ENCODE assay signal across 1 cellular context in genomic region chr7:87482115-87482514, GRCh38.
TF ChIP-seq lines count a peak whose summit lies in the region.

No MANE protein-coding gene starts in this region.

TF ChIP-seq in HepG2, 621 proteins besides CTCF, POLR2A, EP300 and RAD21 (continued from another document):
- TF ChIP-seq HMGXB4 (CRISPR knock-in tag; IDR thresholded peaks at IDR 0.05; ENCODE audit: borderline replicate concordance in 1 of 2, low read depth in 1 of 2) = no peak
- TF ChIP-seq ZNF253 (CRISPR knock-in tag; IDR thresholded peaks at IDR 0.05; ENCODE audit: borderline replicate concordance) = no peak
- no peak for TF ChIP-seq BRCA1 (CRISPR knock-in tag; IDR thresholded peaks at IDR 0.05)
- TF ChIP-seq PPARG (CRISPR knock-in tag; conservative IDR thresholded peaks at IDR 0.05) = peak; percentile 61
- TF ChIP-seq NR2F6 (IDR thresholded peaks at IDR 0.05) = 0 out of 2 replicates have a peak, but pooled peaks have one; percentile 9
- no peak for TF ChIP-seq NR2F6 (CRISPR knock-in tag; IDR thresholded peaks at IDR 0.05)
- peak; percentile 34; the same call in 1 of the 2 replicates for TF ChIP-seq RXRB (CRISPR knock-in tag; IDR thresholded peaks at IDR 0.05; ENCODE audit: borderline replicate concordance)
- 0 out of 2 replicates have a peak, but pooled peaks have one; percentile 17 for TF ChIP-seq HNF4G (IDR thresholded peaks at IDR 0.05; ENCODE audit: borderline replicate concordance, low read depth, low read length)
- TF ChIP-seq HNF4G (CRISPR knock-in tag; IDR thresholded peaks at IDR 0.05; ENCODE audit: borderline replicate concordance, low read depth) = no peak
- no peak for TF ChIP-seq ZNF777 (CRISPR knock-in tag; IDR thresholded peaks at IDR 0.05)
- TF ChIP-seq SOX13 (IDR thresholded peaks at IDR 0.05) = no peak
- 0 out of 4 replicates have a peak, but pooled peaks of 1 of the 2 experiments have one; percentile 13 for TF ChIP-seq SOX13 (CRISPR knock-in tag; conservative IDR thresholded peaks at IDR 0.05 in 1 of 2, IDR thresholded peaks at IDR 0.05 in 1 of 2)
- no peak for TF ChIP-seq SSRP1 (CRISPR knock-in tag; IDR thresholded peaks at IDR 0.05)
- TF ChIP-seq ZNF598 (CRISPR knock-in tag; IDR thresholded peaks at IDR 0.05; ENCODE audit: borderline replicate concordance) = no peak
- TF ChIP-seq, protein P1, sequence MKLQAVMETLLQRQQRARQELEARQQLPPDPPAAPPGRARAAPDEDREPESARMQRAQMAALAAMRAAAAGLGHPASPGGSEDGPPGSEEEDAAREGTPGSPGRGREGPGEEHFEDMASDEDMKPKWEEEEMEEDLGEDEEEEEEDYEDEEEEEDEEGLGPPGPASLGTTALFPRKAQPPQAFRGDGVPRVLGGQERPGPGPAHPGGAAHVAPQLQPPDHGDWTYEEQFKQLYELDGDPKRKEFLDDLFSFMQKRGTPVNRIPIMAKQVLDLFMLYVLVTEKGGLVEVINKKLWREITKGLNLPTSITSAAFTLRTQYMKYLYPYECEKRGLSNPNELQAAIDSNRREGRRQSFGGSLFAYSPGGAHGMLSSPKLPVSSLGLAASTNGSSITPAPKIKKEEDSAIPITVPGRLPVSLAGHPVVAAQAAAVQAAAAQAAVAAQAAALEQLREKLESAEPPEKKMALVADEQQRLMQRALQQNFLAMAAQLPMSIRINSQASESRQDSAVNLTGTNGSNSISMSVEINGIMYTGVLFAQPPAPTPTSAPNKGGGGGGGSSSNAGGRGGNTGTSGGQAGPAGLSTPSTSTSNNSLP (IDR thresholded peaks at IDR 0.05; ENCODE audit: low read depth, low read length) = 0 out of 2 replicates have a peak, but pooled peaks have one; percentile 16
- peak; percentile 57 for TF ChIP-seq HNF4A (CRISPR knock-in tag; IDR thresholded peaks at IDR 0.05)
